In the genomic region with DNA sequence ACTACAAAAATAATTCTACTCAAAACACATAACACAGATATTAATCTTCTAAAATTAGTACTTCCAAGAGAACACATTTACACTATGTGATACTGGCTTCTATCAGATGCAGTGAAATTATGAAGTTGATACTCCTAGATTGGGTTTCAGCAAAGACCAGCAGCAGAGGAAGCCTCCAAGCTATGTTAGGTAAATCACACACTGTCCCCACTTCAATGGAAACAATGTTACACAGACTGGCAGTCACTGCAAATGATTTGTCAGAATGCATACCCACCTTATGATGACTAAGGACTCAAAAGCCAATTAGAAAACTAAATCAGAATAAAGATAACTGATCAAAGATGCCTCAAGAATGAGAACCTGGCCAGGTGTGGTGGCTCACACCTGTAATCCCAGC, we compare ENCODE assay signal across 26 cellular contexts.
"Had no signal": no experiment of that assay in that cellular context is flagged by ENCODE, and none has a peak within 500 bp of the region (broad histone marks: within the 10 kb centered on the region; RNA-seq: fewer than 3 reads in every experiment).

No MANE protein-coding gene starts in this region.

- H3K9me3 ChIP-seq: heart left ventricle had no signal

- ATAC-seq: activated CD4-positive, alpha-beta T cell treated with anti-CD3 and anti-CD28 coated beads for 36 hours; activated CD8-positive, alpha-beta T cell treated with anti-CD3 and anti-CD28 coated beads, Interleukin-2, amount 10 ng/mL, durations not matched to agents 7 days and 5 days; esophagus mucosa; heart left ventricle had no signal

- H3K27me3 Mint-ChIP-seq: activated CD4-positive, alpha-beta memory T cell treated with anti-CD3 and anti-CD28 coated beads for 36 hours; activated CD4-positive, alpha-beta T cell treated with anti-CD3 and anti-CD28 coated beads for 36 hours; activated CD4-positive, alpha-beta T cell treated with anti-CD3 and anti-CD28 coated beads, Interleukin-2, amount 10 ng/mL, durations not matched to agents 24 days and 14 days; activated naive CD8-positive, alpha-beta T cell; central memory CD8-positive, alpha-beta T cell; dendritic cell treated with granulocyte-macrophage colony-stimulating factor and Interleukin-4, amounts not matched to agents 40 ng/mL and 50 ng/mL, for 4 days had no signal

- H3K27ac Mint-ChIP-seq: activated CD4-positive, alpha-beta memory T cell treated with anti-CD3 and anti-CD28 coated beads for 36 hours; activated CD4-positive, alpha-beta T cell treated with anti-CD3 and anti-CD28 coated beads for 36 hours; activated CD4-positive, alpha-beta T cell treated with anti-CD3 and anti-CD28 coated beads, Interleukin-2, amount 10 ng/mL, durations not matched to agents 24 days and 14 days; activated CD8-positive, alpha-beta T cell treated with anti-CD3 and anti-CD28 coated beads, Interleukin-2, amount 10 ng/mL, durations not matched to agents 7 days and 5 days; activated naive CD8-positive, alpha-beta T cell; activated T-cell treated with anti-CD3 and anti-CD28 coated beads, Interleukin-2, amount 50 U/mL, for 72 hours; dendritic cell treated with granulocyte-macrophage colony-stimulating factor and Interleukin-4, amounts not matched to agents 40 ng/mL and 50 ng/mL, for 4 days; endodermal cell had no signal

- DNase-seq: activated CD4-positive, alpha-beta memory T cell treated with anti-CD3 and anti-CD28 coated beads for 36 hours; activated CD4-positive, alpha-beta T cell treated with anti-CD3 and anti-CD28 coated beads for 36 hours; activated CD4-positive, alpha-beta T cell treated with anti-CD3 and anti-CD28 coated beads, Interleukin-2, amount 10 ng/mL, durations not matched to agents 24 days and 14 days; activated CD4-positive, CD25-positive, alpha-beta regulatory T cell; activated CD4-positive, CD25-positive, alpha-beta regulatory T cell treated with anti-CD3 and anti-CD28 coated beads, Interleukin-2, amount 50 U/mL, for 72 hours; activated CD8-positive, alpha-beta T cell treated with anti-CD3 and anti-CD28 coated beads, Interleukin-2, amount 10 ng/mL, durations not matched to agents 7 days and 5 days; activated effector memory CD4-positive, alpha-beta T cell treated with Interleukin-2 at 50 U/mL for 16 hours; activated gamma-delta T cell treated with Interleukin-2 at 50 U/mL for 16 hours; activated naive CD4-positive, alpha-beta T cell treated with anti-CD3 and anti-CD28 coated beads, Interleukin-2, amount 50 U/mL, for 16 hours; activated naive CD4-positive, alpha-beta T cell treated with Interleukin-2 at 50 U/mL for 16 hours; activated T-cell treated with anti-CD3 and anti-CD28 coated beads, Interleukin-2, amount 50 U/mL, for 72 hours; amniotic stem cell; anterior cingulate cortex; brain microvascular endothelial cell; dorsolateral prefrontal cortex; effector memory CD4-positive, alpha-beta T cell; endodermal cell; foreskin fibroblast; glutamatergic neuron; heart left ventricle; T-helper 2 cell had no signal

- H3K27ac ChIP-seq: brain microvascular endothelial cell, coronary artery, heart left ventricle had no signal

- H3K4me1 Mint-ChIP-seq: central memory CD8-positive, alpha-beta T cell; endodermal cell had no signal

- H3K4me3 ChIP-seq: coronary artery, dorsolateral prefrontal cortex, heart left ventricle had no signal

- H3K9me3 Mint-ChIP-seq: activated CD4-positive, alpha-beta memory T cell treated with anti-CD3 and anti-CD28 coated beads for 36 hours; activated CD4-positive, alpha-beta T cell treated with anti-CD3 and anti-CD28 coated beads, Interleukin-2, amount 10 ng/mL, durations not matched to agents 24 days and 14 days; activated T-cell treated with anti-CD3 and anti-CD28 coated beads, Interleukin-2, amount 50 U/mL, for 72 hours; central memory CD8-positive, alpha-beta T cell; dendritic cell treated with granulocyte-macrophage colony-stimulating factor and Interleukin-4, amounts not matched to agents 40 ng/mL and 50 ng/mL, for 4 days; endodermal cell had no signal

- H3K4me1 ChIP-seq: heart left ventricle had no signal

- H3K27me3 ChIP-seq: brain microvascular endothelial cell, dorsolateral prefrontal cortex, heart left ventricle had no signal

- H3K4me3 Mint-ChIP-seq: activated CD4-positive, alpha-beta memory T cell treated with anti-CD3 and anti-CD28 coated beads for 36 hours; activated CD4-positive, alpha-beta T cell treated with anti-CD3 and anti-CD28 coated beads for 36 hours; activated CD4-positive, alpha-beta T cell treated with anti-CD3 and anti-CD28 coated beads, Interleukin-2, amount 10 ng/mL, durations not matched to agents 24 days and 14 days; activated CD8-positive, alpha-beta T cell treated with anti-CD3 and anti-CD28 coated beads, Interleukin-2, amount 10 ng/mL, durations not matched to agents 7 days and 5 days; activated naive CD8-positive, alpha-beta T cell; activated T-cell treated with anti-CD3 and anti-CD28 coated beads, Interleukin-2, amount 50 U/mL, for 72 hours; central memory CD8-positive, alpha-beta T cell; dendritic cell treated with granulocyte-macrophage colony-stimulating factor and Interleukin-4, amounts not matched to agents 40 ng/mL and 50 ng/mL, for 4 days; endodermal cell had no signal
